8 cellular contexts compared by ENCODE assay signal in genomic region chr11:62804310-62805043, GRCh38. TPM values are rescaled to one million over a fixed set of nuclear protein-coding genes. Genes with fewer than 3 reads are reported as not detected.
DNase-seq lines count a peak whose midpoint lies in the region; ATAC-seq and TF ChIP-seq lines count a peak whose summit lies in the region.

No MANE protein-coding gene starts in this region.

- H3K9me3 ChIP-seq in HUES48 (ENCODE audit: control insufficient read depth, insufficient read depth, low read length) (no peaks in the 10 kb centered on the region), adrenal gland (replicated peaks in 1 of 3) (no peaks in the 10 kb centered on the region)

- WGBS in adrenal gland, 4 donors = 1 to 5% (median 2%) methylated on average over 14 of the region's 14 CpGs

- H3K4me1 Mint-ChIP-seq in stimulated activated naive CD8-positive, alpha-beta T cell treated with anti-CD3 and anti-CD28 coated beads, Interleukin-15, Interleukin-2, amounts not matched to agents 100 ng/mL and 50 ng/mL, for 24 hours (ENCODE audit: low read depth) = peaks cover 38% of the 10 kb centered on the region

- no peak for ATAC-seq in GM21528 (IDR thresholded peaks at IDR 0.05; ENCODE audit: low FRiP score, unreplicated experiment)

- intact Hi-C loops in adrenal gland (cut with DNase I) = no loop called here

- DNase-seq in NCI-H82 (lab: John Stamatoyannopoulos, UW) (peak; percentile 47), NCI-H82 treated with DMSO at 0.1 percent for 48 hours (lab: John Stamatoyannopoulos, UW; ENCODE audit: unreplicated experiment) (no peak), adrenal gland (peak in 4 of 7 donors; percentile 32 to 53 (median 46)), iris pigment epithelial cell (ENCODE audit: low read depth) (peak; percentile 71), LoVo (ENCODE audit: low spot score) (no peak)

- H3K27me3 ChIP-seq in HUES48 (ENCODE audit: control insufficient read depth, insufficient read depth, low read length) (no peaks in the 10 kb centered on the region), adrenal gland (no peaks in the 10 kb centered on the region)

- no peak for TF ChIP-seq CTCF in adrenal gland (IDR thresholded peaks at IDR 0.05)

- no peaks in the 10 kb centered on the region for H3K27me3 Mint-ChIP-seq in stimulated activated naive CD8-positive, alpha-beta T cell treated with anti-CD3 and anti-CD28 coated beads, Interleukin-15, Interleukin-2, amounts not matched to agents 100 ng/mL and 50 ng/mL, for 24 hours

- H3K9ac ChIP-seq in HUES48 (ENCODE audit: low read depth, low read length) = peak overlapping the region; percentile 50; the same call in 1 of the 2 replicates

- H3K36me3 Mint-ChIP-seq in stimulated activated naive CD8-positive, alpha-beta T cell treated with anti-CD3 and anti-CD28 coated beads, Interleukin-15, Interleukin-2, amounts not matched to agents 100 ng/mL and 50 ng/mL, for 24 hours (ENCODE audit: low read depth) = peaks cover 49% of the 10 kb centered on the region

- H3K4me1 ChIP-seq in HUES48 (ENCODE audit: control insufficient read depth, insufficient read depth, low read length) (0 out of 2 replicates have a peak, but pooled peaks cover 6% of the 10 kb centered on the region), adrenal gland (replicated peaks in 1 of 2) (peaks cover 15 to 28% of the 10 kb centered on the region in 2 donors)

- peak overlapping the region; percentile 83 for H3K27ac ChIP-seq in HUES48 (ENCODE audit: low read depth, low read length)
- H3K27ac ChIP-seq in adrenal gland = peak overlapping the region; percentile 65 to 93 (median 89)

- H3K9me3 Mint-ChIP-seq in stimulated activated naive CD8-positive, alpha-beta T cell treated with anti-CD3 and anti-CD28 coated beads, Interleukin-15, Interleukin-2, amounts not matched to agents 100 ng/mL and 50 ng/mL, for 24 hours = no peaks in the 10 kb centered on the region

- peak overlapping the region; percentile 95 for H3K27ac Mint-ChIP-seq in stimulated activated naive CD8-positive, alpha-beta T cell treated with anti-CD3 and anti-CD28 coated beads, Interleukin-15, Interleukin-2, amounts not matched to agents 100 ng/mL and 50 ng/mL, for 24 hours

- H3K36me3 ChIP-seq in HUES48 (ENCODE audit: control insufficient read depth, insufficient read depth, low read length) (peaks cover 40% of the 10 kb centered on the region), adrenal gland (replicated peaks in 1 of 2) (peaks cover 0 to 40% of the 10 kb centered on the region in 2 donors)

- H3K4me3 Mint-ChIP-seq in stimulated activated naive CD8-positive, alpha-beta T cell treated with anti-CD3 and anti-CD28 coated beads, Interleukin-15, Interleukin-2, amounts not matched to agents 100 ng/mL and 50 ng/mL, for 24 hours = peak overlapping the region; percentile 99

- TF ChIP-seq POLR2A in adrenal gland (IDR thresholded peaks at IDR 0.05) = peak in 1 of 2 donors; percentile 46

- H3K4me3 ChIP-seq in HUES48 (ENCODE audit: low read depth, low read length) (peak overlapping the region; percentile 87), adrenal gland (peak overlapping the region; percentile 25 to 69 (median 54))

RNA-seq across cellular contexts. Expression of gene NXF1, which starts 0.8 kb away (rescaled TPM):
- total RNA-seq in adrenal gland = 100 to 1,000 TPM in 1 of 8 donors, 10 to 100 TPM in 7; 32.8 to 134 (median 67.7) TPM
- polyA plus RNA-seq in adrenal gland = 100 to 1,000 TPM in 2 of 3 donors, 10 to 100 TPM in 1; 87.0 to 274 (median 231) TPM

RNA-seq across cellular contexts. Expression of gene TMEM223, which starts 12.7 kb away (rescaled TPM):
- total RNA-seq in adrenal gland = 10 to 100 TPM; 12.6 to 49.1 (median 22.8) TPM
- 10 to 100 TPM; 32.0 to 41.3 (median 32.5) TPM for polyA plus RNA-seq in adrenal gland

RNA-seq across cellular contexts. Expression of gene TMEM179B, which starts 17.3 kb away (rescaled TPM):
- 100 to 1,000 TPM in 3 of 8 donors, 10 to 100 TPM in 5; 55.4 to 217 (median 81.6) TPM for total RNA-seq in adrenal gland
- polyA plus RNA-seq in adrenal gland = 10 to 100 TPM; 37.2 to 97.7 (median 66.6) TPM

RNA-seq across cellular contexts. Expression of gene STX5, which starts 27.4 kb away (rescaled TPM):
- total RNA-seq in adrenal gland = 10 to 100 TPM; 22.2 to 59.9 (median 36.2) TPM
- 10 to 100 TPM; 19.7 to 52.4 (median 22.4) TPM for polyA plus RNA-seq in adrenal gland

RNA-seq across cellular contexts. Expression of gene TEX54, which starts 28.2 kb away (rescaled TPM):
- not detected for total RNA-seq in adrenal gland
- polyA plus RNA-seq in adrenal gland = 1 to 10 TPM in 1 of 3 donors, under 1 TPM in 1, not detected in 1; 0.27 to 1.4 TPM

Comparison
In these comparisons a context has a peak if more than half of its experiments do, and no peak if none do; other contexts are left out.
1. DNase-seq: peak in NCI-H82 (single experiment), adrenal gland (4 of 7) and iris pigment epithelial cell (single experiment); none in NCI-H82 treated with DMSO at 0.1 percent for 48 hours (single experiment) and LoVo (single experiment).